Comparison of ENCODE assay signal across 1 cellular context in genomic region chr10:18583575-18584270, GRCh38.
TF ChIP-seq lines count a peak whose summit lies in the region.

No MANE protein-coding gene starts in this region.

TF ChIP-seq in GM23338, 12 proteins besides CTCF, POLR2A, EP300 and RAD21 (continued from another document):
- TF ChIP-seq ZNF462 (CRISPR knock-in tag; IDR thresholded peaks at IDR 0.05) = no peak
